In the genomic region with DNA sequence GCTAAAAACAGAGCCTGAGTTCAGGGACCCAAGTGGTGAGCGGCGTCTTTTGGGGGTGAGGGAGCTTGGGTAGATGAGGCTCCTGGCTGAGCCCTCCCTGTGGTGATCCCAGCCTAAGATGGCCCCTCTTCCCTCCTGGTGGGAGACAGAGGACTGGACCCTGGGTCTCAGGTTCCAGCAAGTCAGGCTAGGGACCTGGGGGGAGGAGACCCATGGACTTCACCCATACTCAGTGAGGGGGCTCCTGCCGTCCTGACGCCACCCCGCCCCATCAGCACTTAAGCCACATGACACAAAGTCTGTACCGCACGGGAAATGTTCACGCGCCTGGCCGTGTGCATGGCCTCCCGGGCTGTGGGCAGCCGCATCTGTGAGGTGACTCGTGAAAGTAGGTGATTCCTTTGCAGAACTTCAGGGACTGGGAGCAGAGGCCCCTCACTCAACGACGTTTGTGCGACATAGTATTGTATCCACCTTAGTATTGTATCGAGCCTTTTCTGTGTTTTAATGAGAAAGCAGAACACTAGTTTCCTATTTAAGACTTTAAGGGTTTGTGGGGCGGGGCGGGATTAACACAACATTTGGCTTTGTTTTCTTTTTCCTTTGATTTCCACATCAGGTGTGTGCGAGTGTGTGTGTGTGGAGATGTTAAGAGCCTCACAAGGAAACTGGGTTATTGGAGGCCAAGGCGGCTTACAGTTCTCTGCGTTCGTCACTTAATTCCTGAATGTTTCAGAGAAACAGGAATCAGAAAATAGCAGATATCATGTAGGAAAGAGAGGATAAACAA, we compare ENCODE assay signal across 20 cellular contexts. TPM values are rescaled to one million over a fixed set of nuclear protein-coding genes. Genes with fewer than 3 reads are reported as not detected.
DNase-seq lines count a peak whose midpoint lies in the region; ATAC-seq, FAIRE-seq and TF ChIP-seq lines count a peak whose summit lies in the region.
"Had no signal": no experiment of that assay in that cellular context is flagged by ENCODE, and none has a peak within 500 bp of the region (broad histone marks: within the 10 kb centered on the region; RNA-seq: fewer than 3 reads in every experiment).

No MANE protein-coding gene starts in this region.

- CTCF ChIA-PET in activated CD8-positive, alpha-beta memory T cell treated with anti-CD3 and anti-CD28 coated beads, Interleukin-2, amount 10 ng/mL, durations not matched to agents 7 days and 5 days (lab: Charles Lee): no interaction called here
- CTCF ChIA-PET in K562 (lab: Yijun Ruan, JAX; ENCODE audit: low intra/inter-chr PET ratio): no interaction called here

- no peak for TF ChIP-seq RAD21 in K562 (CRISPR knock-in tag; conservative IDR thresholded peaks at IDR 0.05 in 1 of 2, IDR thresholded peaks at IDR 0.05 in 1 of 2)

- peak overlapping the region; percentile 45 for H3K27ac ChIP-seq in K562 (ENCODE audit: extremely low read depth, low read depth, low read length)
- H3K27ac ChIP-seq in testis: no peak overlapping the region
- H3K27ac ChIP-seq: breast epithelium, neutrophil, PC-9, SK-N-MC, tibial nerve had no signal

- no peak for ATAC-seq in activated CD8-positive, alpha-beta memory T cell treated with anti-CD3 and anti-CD28 coated beads, Interleukin-2, amount 10 ng/mL, durations not matched to agents 7 days and 5 days
- ATAC-seq in K562 (peak; percentile 3), mucosa of descending colon (no peak)

- H3K27ac Mint-ChIP-seq in activated CD8-positive, alpha-beta memory T cell treated with anti-CD3 and anti-CD28 coated beads, Interleukin-2, amount 10 ng/mL, durations not matched to agents 7 days and 5 days: no peak overlapping the region
- H3K27ac Mint-ChIP-seq: activated naive CD4-positive, alpha-beta T cell treated with anti-CD3 and anti-CD28 coated beads, Interleukin-2, amount 50 U/mL, for 24 hours had no signal

- H3K27me3 ChIP-seq in K562 (ENCODE audit: control insufficient read depth in 2 of 2, insufficient read depth in 2 of 2, low read length in 2 of 2): no peaks in the 10 kb centered on the region
- H3K27me3 ChIP-seq in testis: no peaks in the 10 kb centered on the region
- H3K27me3 ChIP-seq in MG63: no peaks in the 10 kb centered on the region
- H3K27me3 ChIP-seq: breast epithelium, neutrophil, tibial nerve had no signal

- POLR2A ChIA-PET in K562 (lab: Yijun Ruan, JAX): interaction anchor here (0.6 to 1.2 kb wide), 8 partner anchors 8 to 1913 kb away, joined by 3 to 10 read pairs (median 3); a partner anchor contains a TSS

- peak; percentile 38 for DNase-seq in activated CD8-positive, alpha-beta memory T cell treated with anti-CD3 and anti-CD28 coated beads, Interleukin-2, amount 10 ng/mL, durations not matched to agents 7 days and 5 days
- no peak for DNase-seq in activated CD8-positive, alpha-beta memory T cell treated with anti-CD3 and anti-CD28 coated beads for 24 hours
- DNase-seq in K562 (ENCODE audit: extremely low read depth in 1 of 4, low spot score in 3 of 4): peak in 1 of 4 experiments; percentile 55
- DNase-seq in mucosa of descending colon: peak in 2 of 3 donors; percentile 10 to 19
- DNase-seq in testis: peak; percentile 13
- no peak for DNase-seq in EL
- no peak for DNase-seq in MG63
- no peak for DNase-seq in amniotic stem cell (lab: John Stamatoyannopoulos, UW)
- DNase-seq: effector memory CD4-positive, alpha-beta T cell; MM.1S; NCI-H2029; NCI-H526 treated with DMSO at 0.1 percent for 48 hours; PC-9; stimulated activated CD4-positive, alpha-beta T cell treated with anti-CD3 and anti-CD28 coated beads, Interleukin-4, amount 100 ng/mL, for 24 hours had no signal

- peak overlapping the region in 1 of 2 experiments; percentile 79; a peak in 2 of 4 replicates for H3K9ac ChIP-seq in K562 (ENCODE audit: insufficient read depth in 1 of 2, low read depth in 2 of 2, low read length in 2 of 2)

- H3K36me3 Mint-ChIP-seq in activated CD8-positive, alpha-beta memory T cell treated with anti-CD3 and anti-CD28 coated beads, Interleukin-2, amount 10 ng/mL, durations not matched to agents 7 days and 5 days: no peaks in the 10 kb centered on the region
- H3K36me3 Mint-ChIP-seq: activated naive CD4-positive, alpha-beta T cell treated with anti-CD3 and anti-CD28 coated beads, Interleukin-2, amount 50 U/mL, for 24 hours had no signal

- H3K4me3 Mint-ChIP-seq in activated CD8-positive, alpha-beta memory T cell treated with anti-CD3 and anti-CD28 coated beads, Interleukin-2, amount 10 ng/mL, durations not matched to agents 7 days and 5 days: no peak overlapping the region
- H3K4me3 Mint-ChIP-seq: activated naive CD4-positive, alpha-beta T cell treated with anti-CD3 and anti-CD28 coated beads, Interleukin-2, amount 50 U/mL, for 24 hours had no signal

- peaks cover 65% of the 10 kb centered on the region for H4K20me1 ChIP-seq in K562 (replicated peaks; ENCODE audit: control insufficient read depth, insufficient read depth, low read length)

- peaks cover 32% of the 10 kb centered on the region; the same call in 2 of the 3 replicates for H3K79me2 ChIP-seq in K562 (ENCODE audit: control insufficient read depth, insufficient read depth, low read length)

- H3K9me1 ChIP-seq in K562 (ENCODE audit: control insufficient read depth, insufficient read depth, low read length): peaks cover 25% of the 10 kb centered on the region

- H3K9me3 Mint-ChIP-seq in activated CD8-positive, alpha-beta memory T cell treated with anti-CD3 and anti-CD28 coated beads, Interleukin-2, amount 10 ng/mL, durations not matched to agents 7 days and 5 days (ENCODE audit: low read depth): no peaks in the 10 kb centered on the region
- H3K9me3 Mint-ChIP-seq: activated naive CD4-positive, alpha-beta T cell treated with anti-CD3 and anti-CD28 coated beads, Interleukin-2, amount 50 U/mL, for 24 hours had no signal

- H3K36me3 ChIP-seq in K562 (ENCODE audit: control insufficient read depth, insufficient read depth, low read length): peaks cover 65% of the 10 kb centered on the region
- H3K36me3 ChIP-seq in mucosa of descending colon (ENCODE audit: low read depth): peaks cover 7% of the 10 kb centered on the region
- H3K36me3 ChIP-seq in testis (ENCODE audit: low read depth, missing control alignments): no peaks in the 10 kb centered on the region
- no peaks in the 10 kb centered on the region; the same call in 1 of the 2 replicates for H3K36me3 ChIP-seq in MG63

- no peak; the same call in 1 of the 2 replicates for TF ChIP-seq POLR2A in K562 (conservative IDR thresholded peaks at IDR 0.05)
- no peak for TF ChIP-seq POLR2A in testis (IDR thresholded peaks at IDR 0.05)

- no peaks in the 10 kb centered on the region for H3K4me1 Mint-ChIP-seq in activated CD8-positive, alpha-beta memory T cell treated with anti-CD3 and anti-CD28 coated beads, Interleukin-2, amount 10 ng/mL, durations not matched to agents 7 days and 5 days
- H3K4me1 Mint-ChIP-seq: activated naive CD4-positive, alpha-beta T cell treated with anti-CD3 and anti-CD28 coated beads, Interleukin-2, amount 50 U/mL, for 24 hours had no signal

- BruUV-seq in K562 (replicated peaks; lab: Mats Ljungman, UMichigan): no TSS peak

- intact Hi-C loops in K562 (cut with micrococcal nuclease) (no loop called here), mucosa of descending colon (cut with DNase I, micrococcal nuclease) (no loop called here), testis (cut with DNase I; ENCODE audit: low total_unique reads) (no loop called here)

- TF ChIP-seq EP300 in K562 (IDR thresholded peaks at IDR 0.05; ENCODE audit: low read length): no peak

- in situ Hi-C loops in K562 (cut with MboI): no loop called here

- peaks cover 0 to 71% of the 10 kb centered on the region in 2 experiments; a peak in 3 of 5 replicates for H3K4me1 ChIP-seq in K562 (replicated peaks in 1 of 2; ENCODE audit: control insufficient read depth in 2 of 2, insufficient read depth in 2 of 2, low read length in 2 of 2)
- no peaks in the 10 kb centered on the region for H3K4me1 ChIP-seq in mucosa of descending colon (ENCODE audit: low read depth)
- H3K4me1 ChIP-seq in testis: no peaks in the 10 kb centered on the region
- H3K4me1 ChIP-seq: breast epithelium, tibial nerve had no signal

- WGBS in K562 (ENCODE audit: insufficient coverage, low coverage, missing lambda C conversion rate): 85% methylated on average over 23 of the region's 23 CpGs
- WGBS in testis, 2 donors: 91 to 92% methylated on average over 23 of the region's 23 CpGs

- H3K9me3 ChIP-seq in K562 (replicated peaks; ENCODE audit: control insufficient read depth, insufficient read depth, low read depth, low read length) (no peaks in the 10 kb centered on the region), mucosa of descending colon (no peaks in the 10 kb centered on the region), testis (no peaks in the 10 kb centered on the region), MG63 (no peaks in the 10 kb centered on the region)
- H3K9me3 ChIP-seq: breast epithelium, neutrophil, tibial nerve had no signal

- TF ChIP-seq CTCF in K562 (IDR thresholded peaks at IDR 0.05 in 2 of 3, conservative IDR thresholded peaks at IDR 0.05 in 1 of 3; ENCODE audit: insufficient read depth in 2 of 3, low read depth in 1 of 3, low read length in 3 of 3): no peak
- TF ChIP-seq CTCF in mucosa of descending colon (IDR thresholded peaks at IDR 0.05): no peak
- no peak for TF ChIP-seq CTCF in testis (IDR thresholded peaks at IDR 0.05)

- H3K4me2 ChIP-seq in K562 (ENCODE audit: insufficient read depth, low read length): no peak overlapping the region
- H3K4me2 ChIP-seq: PC-9 had no signal

- H3K4me3 ChIP-seq in K562 (no peak overlapping the region), mucosa of descending colon (no peak overlapping the region), testis (no peak overlapping the region), MG63 (no peak overlapping the region)
- H3K4me3 ChIP-seq: breast epithelium, PC-9, SK-N-MC, tibial nerve had no signal

- H3K27me3 Mint-ChIP-seq in activated CD8-positive, alpha-beta memory T cell treated with anti-CD3 and anti-CD28 coated beads, Interleukin-2, amount 10 ng/mL, durations not matched to agents 7 days and 5 days: no peaks in the 10 kb centered on the region
- H3K27me3 Mint-ChIP-seq: activated naive CD4-positive, alpha-beta T cell treated with anti-CD3 and anti-CD28 coated beads, Interleukin-2, amount 50 U/mL, for 24 hours had no signal

- peak; percentile 59 for FAIRE-seq in K562 (lab: Jason Lieb, UNC)
- FAIRE-seq: H54 had no signal

- H2AFZ ChIP-seq in K562 (ENCODE audit: low read depth, low read length): no peak overlapping the region
- H2AFZ ChIP-seq: PC-9 had no signal

RNA-seq across cellular contexts. Expression of a gene that starts 18.4 kb away (rescaled TPM):
- total RNA-seq in activated CD8-positive, alpha-beta memory T cell treated with anti-CD3 and anti-CD28 coated beads, Interleukin-2, amount 10 ng/mL, durations not matched to agents 7 days and 5 days: 1 to 10 TPM in 1 of 2 experiments, under 1 TPM in 1; 0.99 to 1.1 TPM
- total RNA-seq in K562 (2011; cell fraction: chromatin; rRNA removed; ENCODE audit: low replicate concordance): 5.4 and 9.0 TPM in 2 replicates
- total RNA-seq in K562 (2011; cell fraction: nucleolus; rRNA removed): 9.5 and 10.3 TPM in 2 replicates
- total RNA-seq in K562 (2011; cell fraction: nucleoplasm; rRNA removed): 7.1 and 8.9 TPM in 2 replicates
- total RNA-seq in K562 (2014; rRNA removed): 3.4 and 4.6 TPM in 2 replicates
- 0.41 and 0.84 TPM in 2 replicates for total RNA-seq in K562 (2014; rRNA removed; fragmentation: Illumina TruSeq; extraction: Trizol)
- 1.1 and 1.6 TPM in 2 replicates for total RNA-seq in K562 (2015; rRNA removed; fragmentation: Illumina TruSeq; extraction: Trizol)
- 5.8 and 7.1 TPM in 2 replicates for total RNA-seq in K562 (2021)
- polyA plus RNA-seq in K562 (2011; rRNA removed): 2.1 and 3.1 TPM in 2 replicates
- 5.0 and 11.5 TPM in 2 replicates for polyA plus RNA-seq in K562 (2011; cell fraction: cytosol; rRNA removed)
- polyA plus RNA-seq in K562 (2011; cell fraction: nucleus; rRNA removed): 13.1 and 16.7 TPM in 2 replicates
- polyA plus RNA-seq in K562 (2012): 5.2 and 9.2 TPM in 2 replicates
- 0.82 and 1.1 TPM in 2 replicates for polyA plus RNA-seq in K562 (2014; fragmentation: Illumina TruSeq; extraction: Trizol)
- under 1 TPM; 0.15 to 0.28 TPM for polyA plus RNA-seq in K562 (2014; fragmentation: Nextera tagmentation; extraction: Ambion mirVana)
- polyA plus RNA-seq in K562 (2014; rRNA removed): 4.0 and 6.5 TPM in 2 replicates
- polyA minus RNA-seq in K562 (2011; rRNA and poly(A)+ RNA removed): 0.46 and 0.93 TPM in 2 replicates
- 2.4 and 4.9 TPM in 2 replicates for polyA minus RNA-seq in K562 (2011; cell fraction: cytosol; rRNA and poly(A)+ RNA removed)
- 2.4 and 3.0 TPM in 2 replicates for polyA minus RNA-seq in K562 (2011; cell fraction: nucleus; rRNA and poly(A)+ RNA removed)
- total RNA-seq in mucosa of descending colon: 1 to 10 TPM; 1.3 to 2.9 (median 2.1) TPM
- total RNA-seq in testis: 10 to 100 TPM; 54.4 to 78.2 TPM
- 35.3 TPM for polyA plus RNA-seq in testis (ENCODE audit: insufficient read depth, low read depth, low replicate concordance)
- 0.30 TPM in 1 of 2 replicates, not detected in the other for total RNA-seq in MG63 (2014; rRNA removed; shearing (Covaris generic); ENCODE audit: low replicate concordance)

RNA-seq across cellular contexts. Expression of a gene that starts 31.7 kb away (rescaled TPM):
- total RNA-seq in activated CD8-positive, alpha-beta memory T cell treated with anti-CD3 and anti-CD28 coated beads, Interleukin-2, amount 10 ng/mL, durations not matched to agents 7 days and 5 days: 1 to 10 TPM; 4.2 to 4.4 TPM
- 56.9 and 123 TPM in 2 replicates for total RNA-seq in K562 (2011; cell fraction: chromatin; rRNA removed; ENCODE audit: low replicate concordance)
- total RNA-seq in K562 (2011; cell fraction: nucleolus; rRNA removed): 77.2 and 88.6 TPM in 2 replicates
- 64.3 and 67.2 TPM in 2 replicates for total RNA-seq in K562 (2011; cell fraction: nucleoplasm; rRNA removed)
- total RNA-seq in K562 (2014; rRNA removed) (68.3 and 85.5 TPM in 2 replicates), K562 (2014; rRNA removed; fragmentation: Illumina TruSeq; extraction: Trizol) (25.5 and 25.6 TPM in 2 replicates), K562 (2015; rRNA removed; fragmentation: Illumina TruSeq; extraction: Trizol) (51.0 and 51.9 TPM in 2 replicates), K562 (2021) (104 and 117 TPM in 2 replicates), mucosa of descending colon (1 to 10 TPM; 6.0 to 6.2 (median 6.0) TPM), testis (10 to 100 TPM; 24.0 to 24.4 TPM)
- polyA plus RNA-seq in K562 (2011; rRNA removed) (19.7 and 20.7 TPM in 2 replicates), K562 (2014; fragmentation: Illumina TruSeq; extraction: Trizol) (35.5 and 50.6 TPM in 2 replicates), K562 (2014; fragmentation: Nextera tagmentation; extraction: Ambion mirVana) (1 to 10 TPM; 1.7 to 2.6 TPM), K562 (2014; rRNA removed) (40.8 and 41.4 TPM in 2 replicates), testis (ENCODE audit: insufficient read depth, low read depth, low replicate concordance) (11.1 TPM)
- 25.5 and 39.2 TPM in 2 replicates for polyA plus RNA-seq in K562 (2011; cell fraction: cytosol; rRNA removed)
- polyA plus RNA-seq in K562 (2011; cell fraction: nucleus; rRNA removed): 39.9 and 64.1 TPM in 2 replicates
- 40.2 and 58.7 TPM in 2 replicates for polyA plus RNA-seq in K562 (2012)
- 20.9 and 37.6 TPM in 2 replicates for polyA minus RNA-seq in K562 (2011; rRNA and poly(A)+ RNA removed)
- polyA minus RNA-seq in K562 (2011; cell fraction: cytosol; rRNA and poly(A)+ RNA removed): 47.0 and 61.2 TPM in 2 replicates
- 31.5 and 40.1 TPM in 2 replicates for polyA minus RNA-seq in K562 (2011; cell fraction: nucleus; rRNA and poly(A)+ RNA removed)
- total RNA-seq in MG63 (2014; rRNA removed; shearing (Covaris generic); ENCODE audit: low replicate concordance): 0.99 and 1.2 TPM in 2 replicates

Comparison
In these comparisons a context has a peak if more than half of its experiments do, and no peak if none do; other contexts are left out.
1. DNase-seq: peak in activated CD8-positive, alpha-beta memory T cell treated with anti-CD3 and anti-CD28 coated beads, Interleukin-2, amount 10 ng/mL, durations not matched to agents 7 days and 5 days (single experiment), mucosa of descending colon (2 of 3) and testis (single experiment); none in activated CD8-positive, alpha-beta memory T cell treated with anti-CD3 and anti-CD28 coated beads for 24 hours (single experiment), EL (single experiment), MG63 (single experiment) and amniotic stem cell (single experiment).
2. RNA of a gene that starts 18.4 kb away (total RNA-seq): 54.4 to 78.2 TPM in testis; 0.41 to 10.3 TPM in K562, 1.3 to 2.9 TPM in mucosa of descending colon, 0.99 to 1.1 TPM in activated CD8-positive, alpha-beta memory T cell treated with anti-CD3 and anti-CD28 coated beads, Interleukin-2, amount 10 ng/mL, durations not matched to agents 7 days and 5 days and 0.30 TPM in MG63; every median in the first group is over 4 times any median in the second.